20 cellular contexts compared by ENCODE assay signal in the genomic region with DNA sequence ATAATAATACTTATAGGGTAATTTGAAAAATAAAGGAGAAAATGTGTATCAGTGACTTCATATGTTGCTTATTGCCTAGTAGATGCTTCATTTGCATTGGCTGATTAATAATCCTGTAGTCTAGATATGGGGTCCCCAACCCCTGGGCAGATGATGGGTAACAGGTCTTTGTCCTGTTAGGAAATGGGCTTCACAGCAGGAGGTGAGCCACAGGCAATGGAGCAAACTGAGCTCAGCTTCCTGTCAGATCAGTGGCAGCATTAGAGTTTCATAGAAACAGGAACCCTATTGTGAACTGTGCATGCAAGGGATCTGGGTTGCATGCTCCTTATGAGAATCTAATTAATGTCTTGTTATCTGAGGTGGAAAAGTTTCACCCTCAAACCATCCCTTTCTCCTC.
"Had no signal": no experiment of that assay in that cellular context is flagged by ENCODE, and none has a peak within 500 bp of the region (broad histone marks: within the 10 kb centered on the region; RNA-seq: fewer than 3 reads in every experiment).

No MANE protein-coding gene starts in this region.

- H3K36me3 Mint-ChIP-seq: naive thymus-derived CD8-positive, alpha-beta T cell; stimulated activated memory B cell treated with anti-CD40 and anti-IgM and Interleukin-4, amounts not matched to agents 10 μg/mL and 1 μg/mL and 100 μg/mL, for 72 hours had no signal

- H3K4me1 ChIP-seq: heart left ventricle, spleen, tibial artery, upper lobe of left lung, uterus had no signal

- H3K27me3 Mint-ChIP-seq: naive thymus-derived CD8-positive, alpha-beta T cell; stimulated activated memory B cell treated with anti-CD40 and anti-IgM and Interleukin-4, amounts not matched to agents 10 μg/mL and 1 μg/mL and 100 μg/mL, for 72 hours; stimulated activated naive CD8-positive, alpha-beta T cell treated with anti-CD3 and anti-CD28 coated beads, Interleukin-15, Interleukin-2, amounts not matched to agents 100 ng/mL and 50 ng/mL, for 24 hours had no signal

- H3K27me3 ChIP-seq: heart left ventricle, neutrophil, spleen, tibial artery, upper lobe of left lung, uterus had no signal

- H3K9me3 Mint-ChIP-seq: stimulated activated memory B cell treated with anti-CD40 and anti-IgM and Interleukin-4, amounts not matched to agents 10 μg/mL and 1 μg/mL and 100 μg/mL, for 72 hours had no signal

- H3K4me1 Mint-ChIP-seq: naive thymus-derived CD8-positive, alpha-beta T cell; stimulated activated memory B cell treated with anti-CD40 and anti-IgM and Interleukin-4, amounts not matched to agents 10 μg/mL and 1 μg/mL and 100 μg/mL, for 72 hours had no signal

- H3K9me3 ChIP-seq: mucosa of descending colon, neutrophil, spleen, tibial artery, upper lobe of left lung, uterus had no signal

- H3K36me3 ChIP-seq: heart left ventricle, neutrophil, spleen, tibial artery, upper lobe of left lung, uterus had no signal

- DNase-seq: effector CD4-positive, alpha-beta T cell; foreskin melanocyte; heart left ventricle; hippocampal formation; kidney glomerular epithelial cell; mammary epithelial cell; mucosa of descending colon; naive thymus-derived CD8-positive, alpha-beta T cell; spleen; stimulated activated CD4-positive, alpha-beta T cell treated with anti-CD3 and anti-CD28 coated beads, Interleukin-15, amount 100 ng/mL, for 24 hours; stimulated activated CD4-positive, alpha-beta T cell treated with anti-CD3 and anti-CD28 coated beads, Interleukin-1b, Interleukin-23, amount 100 ng/mL, for 48 hours; stimulated activated CD4-positive, alpha-beta T cell treated with anti-CD3 and anti-CD28 coated beads, Interleukin-4, amount 100 ng/mL, for 24 hours; tibial artery; upper lobe of left lung; uterus had no signal

- H3K27ac ChIP-seq: heart left ventricle, neutrophil, spleen, tibial artery, upper lobe of left lung, uterus had no signal

- ATAC-seq: heart left ventricle; left lobe of liver; mucosa of descending colon; naive thymus-derived CD8-positive, alpha-beta T cell; sciatic nerve; stimulated activated memory B cell treated with anti-CD40 and anti-IgM and Interleukin-4, amounts not matched to agents 10 μg/mL and 1 μg/mL and 100 μg/mL, for 72 hours had no signal

- H3K4me3 ChIP-seq: heart left ventricle, mucosa of descending colon, spleen, tibial artery, upper lobe of left lung, uterus had no signal

- H3K4me3 Mint-ChIP-seq: naive thymus-derived CD8-positive, alpha-beta T cell; stimulated activated memory B cell treated with anti-CD40 and anti-IgM and Interleukin-4, amounts not matched to agents 10 μg/mL and 1 μg/mL and 100 μg/mL, for 72 hours; stimulated activated naive CD8-positive, alpha-beta T cell treated with anti-CD3 and anti-CD28 coated beads, Interleukin-15, Interleukin-2, amounts not matched to agents 100 ng/mL and 50 ng/mL, for 24 hours had no signal

- H3K27ac Mint-ChIP-seq: naive thymus-derived CD8-positive, alpha-beta T cell; stimulated activated memory B cell treated with anti-CD40 and anti-IgM and Interleukin-4, amounts not matched to agents 10 μg/mL and 1 μg/mL and 100 μg/mL, for 72 hours; stimulated activated naive CD8-positive, alpha-beta T cell treated with anti-CD3 and anti-CD28 coated beads, Interleukin-15, Interleukin-2, amounts not matched to agents 100 ng/mL and 50 ng/mL, for 24 hours had no signal
